Comparison of ENCODE assay signal across 18 cellular contexts in the genomic region with DNA sequence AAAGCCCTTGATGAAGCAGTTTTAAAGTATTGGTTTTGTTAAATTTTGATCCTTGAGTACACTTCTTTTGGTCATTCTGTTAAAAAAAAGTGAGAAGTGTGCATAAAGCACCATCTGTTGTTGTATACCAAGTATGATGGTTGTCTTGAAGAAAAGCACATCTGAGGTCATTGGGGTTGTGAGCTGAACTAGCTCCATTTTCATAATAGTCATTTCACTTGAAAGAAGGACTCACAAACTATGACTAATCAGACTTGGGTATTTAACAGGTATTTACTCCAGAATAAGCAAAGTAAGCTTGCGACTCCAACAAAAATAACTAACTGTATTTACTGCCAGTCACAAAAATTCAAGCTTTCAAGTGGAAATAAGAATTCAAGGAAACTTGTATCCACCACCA.
"Had no signal": no experiment of that assay in that cellular context is flagged by ENCODE, and none has a peak within 500 bp of the region (broad histone marks: within the 10 kb centered on the region; RNA-seq: fewer than 3 reads in every experiment).

No MANE protein-coding gene starts in this region.

- H3K36me3 Mint-ChIP-seq: activated naive CD4-positive, alpha-beta T cell treated with anti-CD3 and anti-CD28 coated beads, Interleukin-2, amount 50 U/mL, for 24 hours; type B pancreatic cell had no signal

- H3K27me3 Mint-ChIP-seq: type B pancreatic cell had no signal

- H3K36me3 ChIP-seq: breast epithelium, esophagus squamous epithelium, left ventricle myocardium inferior, suprapubic skin had no signal

- H3K9me3 Mint-ChIP-seq: activated naive CD4-positive, alpha-beta T cell treated with anti-CD3 and anti-CD28 coated beads, Interleukin-2, amount 50 U/mL, for 24 hours; type B pancreatic cell had no signal

- H3K4me3 ChIP-seq: breast epithelium, esophagus squamous epithelium, left ventricle myocardium inferior, psoas muscle, suprapubic skin had no signal

- H3K4me1 ChIP-seq: breast epithelium had no signal

- H3K27me3 ChIP-seq: breast epithelium, esophagus squamous epithelium, foreskin keratinocyte, suprapubic skin had no signal

- H3K4me3 Mint-ChIP-seq: activated CD8-positive, alpha-beta T cell treated with anti-CD3 and anti-CD28 coated beads, Interleukin-2, amount 10 ng/mL, durations not matched to agents 7 days and 5 days; activated naive CD4-positive, alpha-beta T cell treated with anti-CD3 and anti-CD28 coated beads, Interleukin-2, amount 50 U/mL, for 24 hours; type B pancreatic cell had no signal

- H3K9me3 ChIP-seq: breast epithelium, esophagus squamous epithelium, left ventricle myocardium inferior, psoas muscle, suprapubic skin had no signal

- DNase-seq: activated CD4-positive, alpha-beta T cell treated with anti-CD3 and anti-CD28 coated beads for 4 hours; activated CD8-positive, alpha-beta T cell treated with anti-CD3 and anti-CD28 coated beads, Interleukin-2, amount 10 ng/mL, durations not matched to agents 7 days and 5 days; amygdala; esophagus squamous epithelium; foreskin keratinocyte; head of caudate nucleus; left ventricle myocardium inferior; mesendoderm; psoas muscle; stimulated activated CD4-positive, alpha-beta T cell treated with anti-CD3 and anti-CD28 coated beads, Interleukin-2, amount 100 ng/mL, for 24 hours; stimulated activated naive CD4-positive, alpha-beta T cell treated with Interleukin-2 at 50 U/mL for 16 hours; T-helper 1 cell had no signal

- ATAC-seq: activated CD8-positive, alpha-beta T cell treated with anti-CD3 and anti-CD28 coated beads, Interleukin-2, amount 10 ng/mL, durations not matched to agents 7 days and 5 days; foreskin keratinocyte; psoas muscle; sciatic nerve had no signal

- H3K27ac ChIP-seq: breast epithelium, esophagus squamous epithelium, foreskin keratinocyte, left ventricle myocardium inferior, psoas muscle, suprapubic skin, VCaP had no signal

- H3K27ac Mint-ChIP-seq: activated CD8-positive, alpha-beta T cell treated with anti-CD3 and anti-CD28 coated beads, Interleukin-2, amount 10 ng/mL, durations not matched to agents 7 days and 5 days; activated naive CD4-positive, alpha-beta T cell treated with anti-CD3 and anti-CD28 coated beads, Interleukin-2, amount 50 U/mL, for 24 hours; type B pancreatic cell had no signal
